Comparison of ENCODE assay signal across 23 cellular contexts in the genomic region with DNA sequence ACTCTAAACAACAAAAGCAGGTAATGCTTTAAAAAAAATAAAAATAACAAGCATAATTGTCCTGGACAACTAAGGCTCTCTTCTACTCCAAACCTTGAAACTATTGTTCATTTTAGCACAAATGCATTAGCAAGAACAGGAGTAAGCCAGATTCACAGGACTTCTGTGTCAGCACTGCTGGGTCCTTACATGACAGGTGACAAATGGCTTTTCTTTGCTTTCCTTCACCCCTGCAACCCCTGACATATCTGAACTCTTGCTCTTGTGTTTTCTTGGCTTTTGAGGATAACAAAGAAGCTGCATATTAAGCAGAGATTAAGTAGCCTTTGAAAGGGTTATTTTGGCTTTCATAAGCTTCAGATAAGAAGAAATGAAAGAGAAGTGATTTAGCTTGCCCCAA.
"Had no signal": no experiment of that assay in that cellular context is flagged by ENCODE, and none has a peak within 500 bp of the region (broad histone marks: within the 10 kb centered on the region; RNA-seq: fewer than 3 reads in every experiment).

No MANE protein-coding gene starts in this region.

- H3K9me3 Mint-ChIP-seq: memory B cell had no signal

- H3K27ac ChIP-seq: coronary artery, parathyroid adenoma, right lobe of liver, suprapubic skin, transverse colon, vagina had no signal

- ATAC-seq: effector memory CD8-positive, alpha-beta T cell; left colon; left ventricle myocardium superior; natural killer cell; right lobe of liver; stimulated activated naive CD8-positive, alpha-beta T cell treated with anti-CD3 and anti-CD28 coated beads, Interleukin-15, amount 100 ng/mL, for 72 hours had no signal

- H3K36me3 ChIP-seq: right lobe of liver, suprapubic skin, transverse colon, vagina had no signal

- H3K27me3 Mint-ChIP-seq: effector memory CD8-positive, alpha-beta T cell had no signal

- H3K27ac Mint-ChIP-seq: effector memory CD8-positive, alpha-beta T cell; immature natural killer cell; memory B cell; natural killer cell; stimulated activated naive CD8-positive, alpha-beta T cell treated with anti-CD3 and anti-CD28 coated beads, Interleukin-15, amount 100 ng/mL, for 72 hours had no signal

- DNase-seq: dermis blood vessel endothelial cell; effector memory CD8-positive, alpha-beta T cell; hypothalamus; immature natural killer cell; islet precursor cell; kidney glomerular epithelial cell; left colon; left ventricle myocardium superior; natural killer cell; right lobe of liver; small intestine; stimulated activated CD4-positive, alpha-beta T cell treated with anti-CD3 and anti-CD28 coated beads, Interleukin-15, amount 100 ng/mL, for 24 hours; stimulated activated CD4-positive, alpha-beta T cell treated with anti-CD3 and anti-CD28 coated beads, Interleukin-2, amount 100 ng/mL, for 48 hours; stimulated activated naive CD4-positive, alpha-beta T cell; stimulated activated naive CD8-positive, alpha-beta T cell treated with anti-CD3 and anti-CD28 coated beads, Interleukin-15, amount 100 ng/mL, for 72 hours; transverse colon had no signal

- H3K9me3 ChIP-seq: right lobe of liver, suprapubic skin, transverse colon, vagina had no signal

- H3K4me3 Mint-ChIP-seq: effector memory CD8-positive, alpha-beta T cell; immature natural killer cell; memory B cell; natural killer cell; neural crest cell; stimulated activated naive CD8-positive, alpha-beta T cell treated with anti-CD3 and anti-CD28 coated beads, Interleukin-15, amount 100 ng/mL, for 72 hours had no signal

- H3K9ac ChIP-seq: parathyroid adenoma had no signal

- H3K4me1 ChIP-seq: parathyroid adenoma, right lobe of liver, suprapubic skin, transverse colon, vagina had no signal

- H3K27me3 ChIP-seq: right lobe of liver, suprapubic skin, transverse colon, vagina had no signal

- H3K36me3 Mint-ChIP-seq: immature natural killer cell, memory B cell, natural killer cell had no signal

- H3K4me1 Mint-ChIP-seq: immature natural killer cell; memory B cell; natural killer cell; stimulated activated naive CD8-positive, alpha-beta T cell treated with anti-CD3 and anti-CD28 coated beads, Interleukin-15, amount 100 ng/mL, for 72 hours had no signal

- H3K4me3 ChIP-seq: coronary artery, lung, right lobe of liver, suprapubic skin, transverse colon, vagina had no signal
